Comparison of ENCODE assay signal across 29 cellular contexts in genomic region chr2:146623771-146624170, GRCh38.
A peak's percentile ranks its signal among the peaks of the same experiment; 100 is the strongest.
DNase-seq lines count a peak whose midpoint lies in the region; FAIRE-seq and TF ChIP-seq lines count a peak whose summit lies in the region.
"Had no signal": no experiment of that assay in that cellular context is flagged by ENCODE, and none has a peak within 500 bp of the region (broad histone marks: within the 10 kb centered on the region; RNA-seq: fewer than 3 reads in every experiment).

No MANE protein-coding gene starts in this region.

- no peak overlapping the region for H3K27ac Mint-ChIP-seq in astrocyte (ENCODE audit: unreplicated experiment)
- no peak overlapping the region for H3K27ac Mint-ChIP-seq in chondrocyte (ENCODE audit: unreplicated experiment)
- H3K27ac Mint-ChIP-seq: activated naive CD4-positive, alpha-beta T cell treated with anti-CD3 and anti-CD28 coated beads, Interleukin-2, amount 50 U/mL, for 24 hours; activated T-helper 1 cell treated with anti-CD3 and anti-CD28 coated beads, Interleukin-12 subunit alpha, Interleukin-12 subunit beta, Interleukin-2, Interleukin-4 antibody, amounts not matched to agents 30 ng/mL and 10 ng/mL and 1 ng/mL, durations not matched to agents 14 hours and 24 hours and 36 hours; H9; mesothelial cell of epicardium; naive B cell had no signal

- no peaks in the 10 kb centered on the region for H3K79me2 ChIP-seq in astrocyte (ENCODE audit: insufficient read depth, low read length)

- no peaks in the 10 kb centered on the region for H4K20me1 ChIP-seq in astrocyte (ENCODE audit: insufficient read depth, low read length)
- H4K20me1 ChIP-seq: BLaER1 treated with 17β-estradiol and CSF1 and Interleukin-3, amounts not matched to agents 10 nM and 100 nM had no signal

- H3K9me3 ChIP-seq in astrocyte (ENCODE audit: insufficient read depth, low read depth, low read length) = no peaks in the 10 kb centered on the region
- H3K9me3 ChIP-seq: tibial artery had no signal

- H3K36me3 ChIP-seq in astrocyte (ENCODE audit: insufficient read depth, low read length) = no peaks in the 10 kb centered on the region
- H3K36me3 ChIP-seq: BLaER1 treated with 17β-estradiol and CSF1 and Interleukin-3, amounts not matched to agents 10 nM and 100 nM; stomach; tibial artery had no signal

- TF ChIP-seq CTCF in astrocyte (IDR thresholded peaks at IDR 0.05; ENCODE audit: insufficient read depth, low read depth, low read length) (no peak), chondrocyte (IDR thresholded peaks at IDR 0.05) (no peak)

- no peak for FAIRE-seq in astrocyte (lab: Jason Lieb, UNC)
- FAIRE-seq: endothelial cell of umbilical vein, GM19239 had no signal

- no peak overlapping the region for H3K4me3 ChIP-seq in astrocyte (ENCODE audit: insufficient read depth, low read depth, low read length)
- H3K4me3 ChIP-seq: BLaER1 treated with 17β-estradiol and CSF1 and Interleukin-3, amounts not matched to agents 10 nM and 100 nM; stomach; tibial artery had no signal

- H3K4me1 ChIP-seq in astrocyte (ENCODE audit: insufficient read depth, low read length) = peaks cover 4% of the 10 kb centered on the region
- H3K4me1 ChIP-seq: stomach, tibial artery had no signal

- H3K27me3 ChIP-seq in astrocyte (ENCODE audit: insufficient read depth, low read length) = no peaks in the 10 kb centered on the region
- H3K27me3 ChIP-seq: BLaER1 treated with 17β-estradiol and CSF1 and Interleukin-3, amounts not matched to agents 10 nM and 100 nM; stomach; tibial artery had no signal

- no peak overlapping the region for H3K9ac ChIP-seq in astrocyte (ENCODE audit: low read length)
- H3K9ac ChIP-seq: BLaER1 treated with 17β-estradiol and CSF1 and Interleukin-3, amounts not matched to agents 10 nM and 100 nM had no signal

- H3K4me1 Mint-ChIP-seq in astrocyte (ENCODE audit: low read depth, unreplicated experiment) (peaks cover 3% of the 10 kb centered on the region), chondrocyte (ENCODE audit: low read depth) (peaks cover 14% of the 10 kb centered on the region)
- H3K4me1 Mint-ChIP-seq: activated naive CD4-positive, alpha-beta T cell treated with anti-CD3 and anti-CD28 coated beads, Interleukin-2, amount 50 U/mL, for 24 hours; H9; naive B cell had no signal

- H3K27me3 Mint-ChIP-seq in astrocyte (ENCODE audit: low read depth, unreplicated experiment) (no peaks in the 10 kb centered on the region), chondrocyte (ENCODE audit: low read depth) (no peaks in the 10 kb centered on the region)
- H3K27me3 Mint-ChIP-seq: activated naive CD4-positive, alpha-beta T cell treated with anti-CD3 and anti-CD28 coated beads, Interleukin-2, amount 50 U/mL, for 24 hours; naive B cell had no signal

- H3K36me3 Mint-ChIP-seq in astrocyte (ENCODE audit: low read depth, unreplicated experiment) = no peaks in the 10 kb centered on the region
- H3K36me3 Mint-ChIP-seq in chondrocyte (ENCODE audit: low read depth) = no peaks in the 10 kb centered on the region
- H3K36me3 Mint-ChIP-seq: activated naive CD4-positive, alpha-beta T cell treated with anti-CD3 and anti-CD28 coated beads, Interleukin-2, amount 50 U/mL, for 24 hours; naive B cell had no signal

- H3K4me2 ChIP-seq in astrocyte (ENCODE audit: low read length) = no peak overlapping the region
- H3K4me2 ChIP-seq: BLaER1 treated with 17β-estradiol and CSF1 and Interleukin-3, amounts not matched to agents 10 nM and 100 nM had no signal

- no peak overlapping the region for H3K27ac ChIP-seq in astrocyte (ENCODE audit: low read depth, low read length)
- H3K27ac ChIP-seq: BLaER1 treated with 17β-estradiol and CSF1 and Interleukin-3, amounts not matched to agents 10 nM and 100 nM; stomach; tibial artery had no signal

- H3K4me3 Mint-ChIP-seq in astrocyte (ENCODE audit: unreplicated experiment) (no peak overlapping the region), chondrocyte (ENCODE audit: unreplicated experiment) (no peak overlapping the region)
- H3K4me3 Mint-ChIP-seq: activated naive CD4-positive, alpha-beta T cell treated with anti-CD3 and anti-CD28 coated beads, Interleukin-2, amount 50 U/mL, for 24 hours; activated T-helper 1 cell treated with anti-CD3 and anti-CD28 coated beads, Interleukin-12 subunit alpha, Interleukin-12 subunit beta, Interleukin-2, Interleukin-4 antibody, amounts not matched to agents 30 ng/mL and 10 ng/mL and 1 ng/mL, durations not matched to agents 14 hours and 24 hours and 36 hours; H9; mesothelial cell of epicardium; naive B cell had no signal

- H2AFZ ChIP-seq in astrocyte (ENCODE audit: low read depth, low read length) = no peak overlapping the region

- H3K9me3 Mint-ChIP-seq in astrocyte (ENCODE audit: unreplicated experiment) = peaks cover 3% of the 10 kb centered on the region
- H3K9me3 Mint-ChIP-seq in chondrocyte (ENCODE audit: low read depth) = peaks cover 8% of the 10 kb centered on the region
- H3K9me3 Mint-ChIP-seq: activated naive CD4-positive, alpha-beta T cell treated with anti-CD3 and anti-CD28 coated beads, Interleukin-2, amount 50 U/mL, for 24 hours; activated T-helper 1 cell treated with anti-CD3 and anti-CD28 coated beads, Interleukin-12 subunit alpha, Interleukin-12 subunit beta, Interleukin-2, Interleukin-4 antibody, amounts not matched to agents 30 ng/mL and 10 ng/mL and 1 ng/mL, durations not matched to agents 14 hours and 24 hours and 36 hours had no signal

- DNase-seq in GM03348 (ENCODE audit: low spot score) = peak; percentile 9
- peak; percentile 67 for DNase-seq in astrocyte (ENCODE audit: low read depth)
- DNase-seq in fibroblast of peridontal ligament (ENCODE audit: extremely low read depth) = peak; percentile 74
- peak; percentile 47 for DNase-seq in renal cortical epithelial cell (ENCODE audit: low read depth)
- no peak for DNase-seq in cortex of kidney (lab: John Stamatoyannopoulos, UW)
- no peak for DNase-seq in chondrocyte (ENCODE audit: low spot score)
- DNase-seq in NCI-H1105 treated with DMSO at 0.1 percent for 48 hours (lab: John Stamatoyannopoulos, UW) = no peak
- DNase-seq: activated CD4-positive, alpha-beta T cell treated with anti-CD3 and anti-CD28 coated beads, Interleukin-2, amount 50 U/mL, for 4 hours; aorta; COR-L47; DMS53; foreskin melanocyte; GF-D8; H9; hippocampal formation; left ventricle myocardium superior; naive B cell; NCI-H1436; occipital lobe; RPMI8226; stomach; T-helper 1 cell; tibial artery had no signal

Comparison
In these comparisons a context has a peak if more than half of its experiments do, and no peak if none do; other contexts are left out.
1. DNase-seq: peak in GM03348 (single experiment), astrocyte (single experiment), fibroblast of peridontal ligament (single experiment) and renal cortical epithelial cell (single experiment); none in cortex of kidney (single experiment), chondrocyte (single experiment) and NCI-H1105 treated with DMSO at 0.1 percent for 48 hours (single experiment).